In the genomic region with DNA sequence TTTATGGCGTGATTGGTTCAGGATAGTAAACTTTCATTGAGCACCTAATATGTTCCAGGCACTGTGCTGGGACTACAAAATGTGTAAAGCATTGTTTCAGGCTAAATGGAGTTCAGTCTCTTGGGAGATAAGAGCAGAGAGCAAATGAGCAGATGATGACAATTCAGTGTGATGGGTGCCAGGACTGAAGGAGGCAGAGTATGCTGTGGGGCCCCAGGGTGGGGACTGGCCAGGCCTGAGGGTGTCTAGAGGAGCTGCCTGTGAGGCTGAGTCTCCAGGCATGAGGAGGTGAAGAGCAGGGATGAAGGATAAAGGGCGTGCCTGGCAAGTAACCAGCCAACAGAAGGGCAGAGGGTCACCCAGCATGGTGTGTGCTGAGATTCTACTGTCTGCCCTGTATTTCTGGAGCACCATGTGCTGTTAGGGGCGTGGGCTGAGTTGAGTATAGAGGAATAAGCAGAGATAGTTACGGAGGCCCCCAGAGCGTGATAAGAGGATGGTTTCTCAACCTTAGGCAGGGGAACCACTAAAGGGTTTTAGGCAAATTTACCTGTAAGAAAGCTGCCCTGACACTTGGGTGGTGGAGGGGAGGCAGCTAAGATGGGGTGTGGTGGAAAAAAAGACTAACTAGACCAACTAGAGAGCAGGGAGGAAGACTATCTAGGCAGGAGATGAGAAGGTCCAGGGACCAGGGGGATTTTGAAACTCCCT, we compare ENCODE assay signal across 25 cellular contexts. TPM values are rescaled to one million over a fixed set of nuclear protein-coding genes. Genes with fewer than 3 reads are reported as not detected.
DNase-seq lines count a peak whose midpoint lies in the region; ATAC-seq, FAIRE-seq and TF ChIP-seq lines count a peak whose summit lies in the region.
"Had no signal": no experiment of that assay in that cellular context is flagged by ENCODE, and none has a peak within 500 bp of the region (broad histone marks: within the 10 kb centered on the region; RNA-seq: fewer than 3 reads in every experiment).

No MANE protein-coding gene starts in this region.

- POLR2A ChIA-PET in GM12878 (lab: Charles Lee), result interaction anchor here (1.0 kb wide), 1 partner anchor 10 kb away, joined by 3 read pairs; no protein-coding TSS in a partner anchor

- no peaks in the 10 kb centered on the region; a peak in 2 of 4 replicates for H3K36me3 ChIP-seq in GM12878 (ENCODE audit: control insufficient read depth in 2 of 2, insufficient read depth in 2 of 2, low read length in 1 of 2)
- no peaks in the 10 kb centered on the region for H3K36me3 ChIP-seq in prostate gland
- H3K36me3 ChIP-seq in pancreas, result no peaks in the 10 kb centered on the region
- H3K36me3 ChIP-seq: SJCRH30, spleen had no signal

- no peak for TF ChIP-seq EP300 in GM12878 (IDR thresholded peaks at IDR 0.05; ENCODE audit: borderline replicate concordance in 1 of 2, control insufficient read depth in 1 of 2, low read depth in 2 of 2, low read length in 2 of 2)

- FAIRE-seq in GM12878 (lab: Jason Lieb, UNC) (no peak), pancreas (lab: Jason Lieb, UNC) (no peak)
- FAIRE-seq: GM12892 had no signal

- peak overlapping the region; percentile 20 for H3K4me2 ChIP-seq in GM12878 (ENCODE audit: control insufficient read depth, insufficient read depth)
- H3K4me2 ChIP-seq: GM23338 had no signal

- H3K4me3 ChIP-seq in GM12878, result no peak overlapping the region
- no peak overlapping the region for H3K4me3 ChIP-seq in prostate gland
- H3K4me3 ChIP-seq in pancreas, result no peak overlapping the region
- H3K4me3 ChIP-seq: GM23338, SJCRH30, spleen had no signal

- DNase-seq in GM12878 (ENCODE audit: low read depth, low spot score) (no peak), prostate gland (ENCODE audit: low spot score) (no peak), UCSD-AML1 (lab: John Stamatoyannopoulos, UW; ENCODE audit: unreplicated experiment) (no peak), pancreas (no peak)
- no peak for DNase-seq in central memory CD4-positive, alpha-beta T cell
- DNase-seq: activated CD4-positive, alpha-beta memory T cell treated with anti-CD3 and anti-CD28 coated beads for 36 hours; activated CD8-positive, alpha-beta memory T cell treated with anti-CD3 and anti-CD28 coated beads, Interleukin-2, amount 50 U/mL, for 48 hours; aorta; Calu3; islet precursor cell; NCI-H146; NCI-H510A; SJCRH30; spleen; stimulated activated CD4-positive, alpha-beta T cell treated with anti-CD3 and anti-CD28 coated beads, Interleukin-4, amount 100 ng/mL, for 1 hour; stimulated activated naive CD4-positive, alpha-beta T cell treated with Interleukin-2 at 50 U/mL for 16 hours; T-cell had no signal

- H3K27ac ChIP-seq in GM12878 (ENCODE audit: control insufficient read depth, insufficient read depth) (no peak overlapping the region; the same call in 1 of the 2 replicates), prostate gland (no peak overlapping the region), pancreas (no peak overlapping the region)
- H3K27ac ChIP-seq: SJCRH30, spleen had no signal

- CTCF ChIA-PET in GM12878 (lab: Yijun Ruan, JAX), result interaction anchor here (1.1 to 4.1 kb wide), 3 partner anchors 9 to 38 kb away, joined by 3 to 22 read pairs (median 4); partner anchors contain the start of gene EPHB1

- WGBS in GM12878 (ENCODE audit: insufficient coverage, insufficient replicate concordance, low lambda C conversion rate, missing lambda C conversion rate), result 10% methylated on average over 5 of the region's 5 CpGs
- WGBS in prostate gland, result 76% methylated on average over 5 of the region's 5 CpGs
- 61 to 63% methylated on average over 5 of the region's 5 CpGs for WGBS in pancreas, 2 donors

- no peak for TF ChIP-seq POLR2A in GM12878 (IDR thresholded peaks at IDR 0.05; ENCODE audit: low read depth, low read length)
- TF ChIP-seq POLR2A in prostate gland (IDR thresholded peaks at IDR 0.05), result no peak

- H4K20me1 ChIP-seq in GM12878 (ENCODE audit: control insufficient read depth, insufficient read depth), result no peaks in the 10 kb centered on the region

- BruUV-seq in GM12878 (replicated peaks; lab: Mats Ljungman, UMichigan), result no TSS peak

- ATAC-seq in GM18867 (IDR thresholded peaks at IDR 0.05; ENCODE audit: unreplicated experiment) (peak; percentile 79), GM19468 (IDR thresholded peaks at IDR 0.05; ENCODE audit: extremely low read depth, unreplicated experiment) (peak; percentile 27), HG02884 (IDR thresholded peaks at IDR 0.05; ENCODE audit: unreplicated experiment) (peak; percentile 63), GM12878 (peak; percentile 59), pancreas (no peak)
- ATAC-seq: activated naive CD4-positive, alpha-beta T cell treated with anti-CD3 and anti-CD28 coated beads, Interleukin-2, amount 50 U/mL, for 72 hours; activated T-helper 17 cell treated with anti-CD3 and anti-CD28 coated beads, Interleukin-2, amount 50 U/mL, for 72 hours; GM23338; natural killer cell treated with Interleukin-12 subunit alpha and Interleukin-12 subunit beta and Interleukin-15 and Interleukin-18, amount 100 ng/mL, for 72 hours; T-cell had no signal

- no peak overlapping the region for H3K9ac ChIP-seq in GM12878 (ENCODE audit: control insufficient read depth, insufficient read depth, low read length)

- TF ChIP-seq CTCF in GM12878 (IDR thresholded peaks at IDR 0.05 in 2 of 3, conservative IDR thresholded peaks at IDR 0.05 in 1 of 3; ENCODE audit: control insufficient read depth in 2 of 3, extremely low read depth in 1 of 3, insufficient read depth in 1 of 3, low read depth in 3 of 3, low read length in 3 of 3), result no peak
- no peak for TF ChIP-seq CTCF in prostate gland (IDR thresholded peaks at IDR 0.05)
- TF ChIP-seq CTCF in pancreas (IDR thresholded peaks at IDR 0.05), result no peak

- SMC1A ChIA-PET in GM12878 (lab: Charles Lee; ENCODE audit: uncharacterized antibody, unreplicated experiment), result interaction anchor here (0.9 to 1.3 kb wide), 5 partner anchors 9 to 41 kb away, joined by 3 to 4 read pairs (median 3); partner anchors contain the start of gene EPHB1

- H3K4me1 ChIP-seq in GM12878 (ENCODE audit: control insufficient read depth, insufficient read depth, low read length) (peaks cover 17% of the 10 kb centered on the region), prostate gland (replicated peaks) (no peaks in the 10 kb centered on the region), pancreas (no peaks in the 10 kb centered on the region)
- H3K4me1 ChIP-seq: SJCRH30, spleen had no signal

- RAD21 ChIA-PET in GM12878 (lab: Charles Lee; ENCODE audit: unreplicated experiment), result no interaction called here

- intact Hi-C loops in GM12878 (cut with micrococcal nuclease; ENCODE audit: unreplicated experiment) (no loop called here), prostate gland (cut with DNase I) (no loop called here), pancreas (cut with DNase I) (no loop called here)

- H3K27me3 ChIP-seq in GM12878 (replicated peaks in 1 of 2; ENCODE audit: control insufficient read depth in 2 of 2, insufficient read depth in 2 of 2, low read length in 1 of 2), result no peaks in the 10 kb centered on the region
- H3K27me3 ChIP-seq in prostate gland (replicated peaks; ENCODE audit: insufficient read depth), result no peaks in the 10 kb centered on the region
- H3K27me3 ChIP-seq in pancreas, result no peaks in the 10 kb centered on the region
- H3K27me3 ChIP-seq: SJCRH30, spleen had no signal

- in situ Hi-C loops in GM12878 (cut with MboI), result no loop called here

- H2AFZ ChIP-seq in GM12878 (ENCODE audit: control insufficient read depth, low read depth, low read length), result no peak overlapping the region
- H2AFZ ChIP-seq: GM23338 had no signal

- peaks cover 15% of the 10 kb centered on the region for H3K79me2 ChIP-seq in GM12878 (ENCODE audit: control insufficient read depth, insufficient read depth, low read length)

- TF ChIP-seq RAD21 in GM12878 (IDR thresholded peaks at IDR 0.05; ENCODE audit: insufficient read depth, low read depth, low read length), result no peak

- H3K9me3 ChIP-seq in GM12878 (replicated peaks; ENCODE audit: control insufficient read depth, insufficient read depth, low read length) (no peaks in the 10 kb centered on the region; the same call in 2 of the 3 replicates), prostate gland (no peaks in the 10 kb centered on the region), pancreas (no peaks in the 10 kb centered on the region)

TF ChIP-seq in GM12878, 131 proteins besides CTCF, POLR2A, EP300 and RAD21:
- TF ChIP-seq IKZF2 (IDR thresholded peaks at IDR 0.05), result no peak
- TF ChIP-seq MYB (IDR thresholded peaks at IDR 0.05; ENCODE audit: borderline replicate concordance, low read depth, low read length), result no peak

RNA-seq across cellular contexts. Expression of gene EPHB1, which starts 38.5 kb away (rescaled TPM):
- total RNA-seq in GM12878 (2013; cell fraction: nucleolus; rRNA removed), result 62.8 and 71.3 TPM in 2 replicates
- total RNA-seq in GM12878 (2014; rRNA removed) (1.3 and 1.5 TPM in 2 replicates), GM12878 (2014; rRNA removed; fragmentation: Illumina TruSeq; extraction: Trizol) (0.67 and 0.69 TPM in 2 replicates), GM12878 (2021) (1.8 and 2.2 TPM in 2 replicates), prostate gland (10 to 100 TPM in 1 of 2 donors, 1 to 10 TPM in 1; 2.3 to 21.2 TPM), pancreas (1 to 10 TPM in 1 of 6 donors, under 1 TPM in 5; 0.13 to 1.4 (median 0.43) TPM)
- 1.4 TPM for polyA plus RNA-seq in GM12878 (2011; ENCODE audit: low read depth)
- polyA plus RNA-seq in GM12878 (2011; rRNA removed) (11.3 and 23.8 TPM in 2 replicates), GM12878 (2014; fragmentation: Illumina TruSeq; extraction: Trizol) (0.52 and 0.84 TPM in 2 replicates), GM12878 (2014; fragmentation: Nextera tagmentation; extraction: Ambion mirVana) (under 1 TPM; 0.34 to 0.49 TPM), GM12878 (2014; rRNA removed) (0.33 and 0.51 TPM in 2 replicates), GM12878 (2016; fragmentation: Nextera tagmentation; extraction: Ambion mirVana) (1 to 10 TPM; 1.6 TPM), pancreas (under 1 TPM; 0.02 to 0.57 TPM)
- 16.7 and 23.2 TPM in 2 replicates for polyA plus RNA-seq in GM12878 (2011; cell fraction: cytosol; rRNA removed)
- polyA plus RNA-seq in GM12878 (2011; cell fraction: nucleus; rRNA removed), result 40.2 and 43.2 TPM in 2 replicates
- polyA plus RNA-seq in GM12878 (2012), result 2.4 and 3.9 TPM in 2 replicates
- polyA minus RNA-seq in GM12878 (2011; rRNA and poly(A)+ RNA removed), result 54.3 and 64.7 TPM in 2 replicates
- 18.7 and 25.7 TPM in 2 replicates for polyA minus RNA-seq in GM12878 (2011; cell fraction: cytosol; rRNA and poly(A)+ RNA removed)
- 161 and 396 TPM in 2 replicates for polyA minus RNA-seq in GM12878 (2011; cell fraction: nucleus; rRNA and poly(A)+ RNA removed)

Comparison
In these comparisons a context has a peak if more than half of its experiments do, and no peak if none do; other contexts are left out.
1. ATAC-seq: peak in GM18867 (single experiment), GM19468 (single experiment), HG02884 (single experiment) and GM12878 (single experiment); none in pancreas (0 of 4).